Comparison of ENCODE assay signal across 11 cellular contexts in genomic region chr5:159120446-159120845, GRCh38. TPM values are rescaled to one million over a fixed set of nuclear protein-coding genes. Genes with fewer than 3 reads are reported as not detected.
DNase-seq lines count a peak whose midpoint lies in the region; ATAC-seq and TF ChIP-seq lines count a peak whose summit lies in the region.
"Had no signal": no experiment of that assay in that cellular context is flagged by ENCODE, and none has a peak within 500 bp of the region (broad histone marks: within the 10 kb centered on the region; RNA-seq: fewer than 3 reads in every experiment).

No MANE protein-coding gene starts in this region.

- H3K27me3 Mint-ChIP-seq in activated naive CD4-positive, alpha-beta T cell treated with anti-CD3 and anti-CD28 coated beads, Interleukin-2, amount 50 U/mL, for 24 hours: no peaks in the 10 kb centered on the region
- H3K27me3 Mint-ChIP-seq in central memory CD8-positive, alpha-beta T cell: peaks cover 13% of the 10 kb centered on the region
- H3K27me3 Mint-ChIP-seq in H9 (ENCODE audit: low read depth): peaks cover 9% of the 10 kb centered on the region; the same call in 1 of the 2 replicates

- H3K4ac ChIP-seq in H9 (ENCODE audit: low read depth, low read length): no peak overlapping the region

- no peak for TF ChIP-seq CTCF in MM.1S (IDR thresholded peaks at IDR 0.05; ENCODE audit: low read length)
- TF ChIP-seq CTCF in upper lobe of right lung (IDR thresholded peaks at IDR 0.05): no peak
- no peak for TF ChIP-seq CTCF in H9 (conservative IDR thresholded peaks at IDR 0.05)

- no peak overlapping the region for H2BK20ac ChIP-seq in H9 (ENCODE audit: low read depth, low read length, poor library complexity, severe bottlenecking)

- H3T11ph ChIP-seq in H9 (ENCODE audit: low read length): no peak overlapping the region

- H2AK5ac ChIP-seq in H9 (ENCODE audit: insufficient read length, low read length): no peak overlapping the region

- peaks cover 24% of the 10 kb centered on the region for H3K4me1 Mint-ChIP-seq in activated naive CD4-positive, alpha-beta T cell treated with anti-CD3 and anti-CD28 coated beads, Interleukin-2, amount 50 U/mL, for 24 hours
- H3K4me1 Mint-ChIP-seq in central memory CD8-positive, alpha-beta T cell: peaks cover 15% of the 10 kb centered on the region
- no peaks in the 10 kb centered on the region for H3K4me1 Mint-ChIP-seq in H9

- H3K23ac ChIP-seq in H9 (ENCODE audit: insufficient read length, low read depth, low read length): no peak overlapping the region

- intact Hi-C loops in upper lobe of right lung (cut with DNase I): no loop called here

- H4K20me1 ChIP-seq in MM.1S (ENCODE audit: insufficient read depth, low read length): no peaks in the 10 kb centered on the region
- H4K20me1 ChIP-seq in H9 (ENCODE audit: control insufficient read depth, insufficient read depth, insufficient read length): no peaks in the 10 kb centered on the region

- H3K9ac ChIP-seq in MM.1S (ENCODE audit: low read length): no peak overlapping the region; the same call in 1 of the 2 replicates
- no peak overlapping the region for H3K9ac ChIP-seq in H9 (ENCODE audit: extremely low read depth, insufficient read length, low read length)

- no peak overlapping the region for H2BK15ac ChIP-seq in H9 (ENCODE audit: low read depth, low read length)

- H3K14ac ChIP-seq in H9 (ENCODE audit: insufficient read depth, low read length): no peak overlapping the region

- H3F3A ChIP-seq in MM.1S (ENCODE audit: insufficient read depth, low read length): peaks cover 13% of the 10 kb centered on the region

- WGBS in H9 (ENCODE audit: extremely low coverage, insufficient read length, low lambda C conversion rate): no CpG with 5 or more reads among the region's 4 CpGs

- no peak overlapping the region for H2BK12ac ChIP-seq in H9 (ENCODE audit: insufficient read length, low read depth, low read length)

- H3K4me2 ChIP-seq in MM.1S (ENCODE audit: low read depth, low read length) (peak overlapping the region; percentile 77), H9 (ENCODE audit: insufficient read depth, insufficient read length, low read length) (no peak overlapping the region)

- no peaks in the 10 kb centered on the region for H3K79me2 ChIP-seq in MM.1S (ENCODE audit: low read length)
- H3K79me2 ChIP-seq in H9 (ENCODE audit: insufficient read depth, low read length): no peaks in the 10 kb centered on the region

- peak overlapping the region; percentile 75 for H3K4me3 Mint-ChIP-seq in activated naive CD4-positive, alpha-beta T cell treated with anti-CD3 and anti-CD28 coated beads, Interleukin-2, amount 50 U/mL, for 24 hours
- peak overlapping the region; percentile 63 for H3K4me3 Mint-ChIP-seq in central memory CD8-positive, alpha-beta T cell
- no peak overlapping the region for H3K4me3 Mint-ChIP-seq in H9

- H2BK120ac ChIP-seq in H9 (ENCODE audit: low read depth, low read length, poor library complexity, severe bottlenecking): no peak overlapping the region

- peak; percentile 92 for ATAC-seq in central memory CD8-positive, alpha-beta T cell (replicated peaks; ENCODE audit: extremely low read depth, poor library complexity, severe bottlenecking)
- no peak for ATAC-seq in upper lobe of right lung

- H3K36me3 Mint-ChIP-seq in activated naive CD4-positive, alpha-beta T cell treated with anti-CD3 and anti-CD28 coated beads, Interleukin-2, amount 50 U/mL, for 24 hours: peaks cover 2% of the 10 kb centered on the region
- H3K36me3 Mint-ChIP-seq in central memory CD8-positive, alpha-beta T cell (ENCODE audit: insufficient read depth): no peaks in the 10 kb centered on the region
- no peaks in the 10 kb centered on the region; a peak in 1 of 7 replicates for H3K36me3 Mint-ChIP-seq in H9 (ENCODE audit: insufficient read depth in 1 of 3, low read depth in 3 of 3)

- H3K4me3 ChIP-seq in MM.1S (ENCODE audit: low read length) (peak overlapping the region; percentile 26), upper lobe of right lung (peak overlapping the region; percentile 1)
- H3K4me3 ChIP-seq: Peyer's patch, thyroid gland had no signal

- no peaks in the 10 kb centered on the region for H3K9me2 ChIP-seq in MM.1S (replicated peaks; ENCODE audit: insufficient read depth, low read length)

- H3K9me3 ChIP-seq in MM.1S (replicated peaks; ENCODE audit: insufficient read depth, low read length): no peaks in the 10 kb centered on the region
- no peaks in the 10 kb centered on the region for H3K9me3 ChIP-seq in upper lobe of right lung
- no peaks in the 10 kb centered on the region for H3K9me3 ChIP-seq in H9 (ENCODE audit: control insufficient read depth, low read depth, low read length)
- H3K9me3 ChIP-seq: Peyer's patch, thyroid gland had no signal

- H3K9me3 Mint-ChIP-seq in activated naive CD4-positive, alpha-beta T cell treated with anti-CD3 and anti-CD28 coated beads, Interleukin-2, amount 50 U/mL, for 24 hours: peaks cover 11% of the 10 kb centered on the region
- H3K9me3 Mint-ChIP-seq in central memory CD8-positive, alpha-beta T cell: peaks cover 2% of the 10 kb centered on the region
- H3K9me3 Mint-ChIP-seq in H9: peaks cover 0 to 10% of the 10 kb centered on the region in 2 experiments; a peak in 3 of 5 replicates

- no peak overlapping the region for H2BK5ac ChIP-seq in H9 (ENCODE audit: insufficient read length, low read length)

- H3K56ac ChIP-seq in H9 (ENCODE audit: insufficient read length, low read depth, low read length): no peak overlapping the region

- no peak overlapping the region for H3K18ac ChIP-seq in H9 (ENCODE audit: insufficient read length, low read depth, low read length)

- no peaks in the 10 kb centered on the region for H3K23me2 ChIP-seq in H9 (ENCODE audit: insufficient read length, low read depth, low read length, poor library complexity, severe bottlenecking)

- no peaks in the 10 kb centered on the region for H3K79me1 ChIP-seq in H9 (ENCODE audit: insufficient read depth, low read depth, low read length, poor library complexity, severe bottlenecking)

- H4K8ac ChIP-seq in H9 (replicated peaks; ENCODE audit: insufficient read length, low read depth, low read length): no peak overlapping the region

- H4K5ac ChIP-seq in H9 (ENCODE audit: insufficient read length, low read depth, low read length): no peak overlapping the region

- no peaks in the 10 kb centered on the region for H3K36me3 ChIP-seq in MM.1S (replicated peaks; ENCODE audit: insufficient read depth, low read length)
- H3K36me3 ChIP-seq in upper lobe of right lung: no peaks in the 10 kb centered on the region
- H3K36me3 ChIP-seq: Peyer's patch, thyroid gland had no signal

- peak overlapping the region; percentile 85 for H2AFZ ChIP-seq in MM.1S (ENCODE audit: low read length)
- no peak overlapping the region for H2AFZ ChIP-seq in H9 (ENCODE audit: low read length)

- peaks cover 28% of the 10 kb centered on the region for H3K4me1 ChIP-seq in MM.1S (ENCODE audit: low read length)
- no peaks in the 10 kb centered on the region for H3K4me1 ChIP-seq in upper lobe of right lung
- no peaks in the 10 kb centered on the region for H3K4me1 ChIP-seq in H9 (ENCODE audit: insufficient read depth, low read length)
- H3K4me1 ChIP-seq: Peyer's patch, thyroid gland had no signal

- H3K27me3 ChIP-seq in MM.1S (replicated peaks; ENCODE audit: insufficient read depth, low read length): no peaks in the 10 kb centered on the region
- H3K27me3 ChIP-seq in upper lobe of right lung: no peaks in the 10 kb centered on the region
- no peaks in the 10 kb centered on the region for H3K27me3 ChIP-seq in H9 (ENCODE audit: insufficient read depth, low read length)
- H3K27me3 ChIP-seq: Peyer's patch, thyroid gland had no signal

- H3K27ac ChIP-seq in MM.1S (ENCODE audit: low read length): peak overlapping the region; percentile 71
- no peak overlapping the region for H3K27ac ChIP-seq in upper lobe of right lung
- H3K27ac ChIP-seq in H9 (ENCODE audit: insufficient read length, low read depth, low read length): no peak overlapping the region
- H3K27ac ChIP-seq: thyroid gland had no signal

- peak overlapping the region; percentile 91 for H3K27ac Mint-ChIP-seq in activated naive CD4-positive, alpha-beta T cell treated with anti-CD3 and anti-CD28 coated beads, Interleukin-2, amount 50 U/mL, for 24 hours
- H3K27ac Mint-ChIP-seq in central memory CD8-positive, alpha-beta T cell (ENCODE audit: low read depth): peak overlapping the region; percentile 80
- H3K27ac Mint-ChIP-seq in H9: no peak overlapping the region

- DNase-seq in activated naive CD4-positive, alpha-beta T cell (lab: John Stamatoyannopoulos, UW): no peak
- DNase-seq in MM.1S (peak; percentile 95), upper lobe of right lung (no peak), inferior parietal cortex (ENCODE audit: extremely low spot score) (no peak), A172 (ENCODE audit: low spot score) (no peak), H9 (no peak)
- no peak for DNase-seq in central memory CD8-positive, alpha-beta T cell (ENCODE audit: low spot score in 2 of 2)
- DNase-seq: activated CD4-positive, alpha-beta T cell treated with anti-CD3 and anti-CD28 coated beads, Interleukin-2, amount 50 U/mL, for 48 hours; Peyer's patch; thyroid gland had no signal

- H4K91ac ChIP-seq in H9 (ENCODE audit: insufficient read length, low read depth, low read length): no peak overlapping the region

RNA-seq across cellular contexts. Expression of gene EBF1, which starts 20.7 kb away (rescaled TPM):
- total RNA-seq in upper lobe of right lung (8.9 TPM), H9 (2021) (not detected in 2 replicates)
- 1.6 and 2.1 TPM in 2 replicates for total RNA-seq in A172 (2014; rRNA removed; shearing (Covaris generic))

Comparison
In these comparisons a context has a peak if more than half of its experiments do, and no peak if none do; other contexts are left out.
1. H3K27ac Mint-ChIP-seq: peak in activated naive CD4-positive, alpha-beta T cell treated with anti-CD3 and anti-CD28 coated beads, Interleukin-2, amount 50 U/mL, for 24 hours (single experiment) and central memory CD8-positive, alpha-beta T cell (single experiment); none in H9 (0 of 3).
2. H3K4me3 Mint-ChIP-seq: peak in activated naive CD4-positive, alpha-beta T cell treated with anti-CD3 and anti-CD28 coated beads, Interleukin-2, amount 50 U/mL, for 24 hours (single experiment) and central memory CD8-positive, alpha-beta T cell (single experiment); none in H9 (0 of 2).